ENCODE assay signal across 17 cellular contexts in genomic region chr7:76023002-76023401, GRCh38.
DNase-seq lines count a peak whose midpoint lies in the region; TF ChIP-seq lines count a peak whose summit lies in the region.
"Had no signal": no experiment of that assay in that cellular context is flagged by ENCODE, and none has a peak within 500 bp of the region (broad histone marks: within the 10 kb centered on the region; RNA-seq: fewer than 3 reads in every experiment).

No MANE protein-coding gene starts in this region.

- TF ChIP-seq CTCF in HL-60 (IDR thresholded peaks at IDR 0.05; ENCODE audit: insufficient read depth, low read length), result no peak
- no peak for TF ChIP-seq CTCF in neutrophil (IDR thresholded peaks at IDR 0.05)

- peaks cover 9 to 12% of the 10 kb centered on the region in 2 experiments for H3K4me1 ChIP-seq in neutrophil (ENCODE audit: control insufficient read depth in 1 of 2, insufficient read depth in 1 of 2, low read depth in 1 of 2, low read length in 1 of 2)
- H3K4me1 ChIP-seq: vagina had no signal

- H3K4me3 ChIP-seq in HL-60 (replicated peaks; ENCODE audit: insufficient read depth, low read length) (no peak overlapping the region), neutrophil (ENCODE audit: low read depth in 1 of 2, low read length in 1 of 2) (peak overlapping the region in 1 of 2 experiments; percentile 10)
- H3K4me3 ChIP-seq: gastrocnemius medialis, sigmoid colon, vagina had no signal

- intact Hi-C loops in head of caudate nucleus (cut with DNase I), result no loop called here

- H3K36me3 ChIP-seq in neutrophil, result peaks cover 50% of the 10 kb centered on the region

- peak; percentile 73 to 85 for DNase-seq in HL-60 (ENCODE audit: low read depth in 1 of 2, low spot score in 1 of 2)
- DNase-seq in OCI-M1 (lab: John Stamatoyannopoulos, UW), result peak; percentile 82
- DNase-seq in head of caudate nucleus, result peak in 25 of 42 donors; percentile 3 to 55 (median 31)
- DNase-seq in activated gamma-delta T cell treated with Interleukin-2 at 50 U/mL for 16 hours, result no peak
- no peak for DNase-seq in activated naive CD4-positive, alpha-beta T cell (lab: John Stamatoyannopoulos, UW)
- DNase-seq in NCI-H187 (lab: John Stamatoyannopoulos, UW), result no peak
- DNase-seq: activated CD4-positive, CD25-positive, alpha-beta regulatory T cell; kidney; natural killer cell; NCI-H2029; SHP77 treated with DMSO at 0.1 percent for 48 hours; sigmoid colon; stimulated activated CD4-positive, alpha-beta T cell treated with anti-CD3 and anti-CD28 coated beads, Interleukin-4, amount 100 ng/mL, for 4 hours; stimulated activated naive B cell treated with anti-CD40 and anti-IgM and Interleukin-4, amounts not matched to agents 10 μg/mL and 1 μg/mL and 100 μg/mL, for 72 hours had no signal

- H3K27ac ChIP-seq in HL-60 (replicated peaks) (no peak overlapping the region; the same call in 1 of the 2 replicates), neutrophil (peak overlapping the region; percentile 61)
- H3K27ac ChIP-seq: gastrocnemius medialis, sigmoid colon, vagina had no signal

- H3K27me3 ChIP-seq in HL-60 (ENCODE audit: insufficient read depth, poor library complexity, severe bottlenecking) (no peaks in the 10 kb centered on the region), neutrophil (no peaks in the 10 kb centered on the region)
- H3K27me3 ChIP-seq: gastrocnemius medialis, sigmoid colon, vagina had no signal

- H3K9me3 ChIP-seq in neutrophil, result no peaks in the 10 kb centered on the region
- H3K9me3 ChIP-seq: gastrocnemius medialis, sigmoid colon, vagina had no signal

Comparison
In these comparisons a context has a peak if more than half of its experiments do, and no peak if none do; other contexts are left out.
1. DNase-seq: peak in HL-60 (2 of 2), OCI-M1 (single experiment) and head of caudate nucleus (25 of 42); none in activated gamma-delta T cell treated with Interleukin-2 at 50 U/mL for 16 hours (single experiment), activated naive CD4-positive, alpha-beta T cell (0 of 4) and NCI-H187 (0 of 2).